8 cellular contexts compared by ENCODE assay signal in genomic region chr2:47569658-47570398, GRCh38. TPM values are rescaled to one million over a fixed set of nuclear protein-coding genes. Genes with fewer than 3 reads are reported as not detected.
DNase-seq lines count a peak whose midpoint lies in the region; ATAC-seq, FAIRE-seq and TF ChIP-seq lines count a peak whose summit lies in the region.

No MANE protein-coding gene starts in this region.

- no peaks in the 10 kb centered on the region for H3K36me3 ChIP-seq in OCI-LY7 (ENCODE audit: insufficient read depth, low read length)
- H3K36me3 ChIP-seq in esophagus squamous epithelium = no peaks in the 10 kb centered on the region

- DNase-seq in activated naive CD4-positive, alpha-beta T cell treated with anti-CD3 and anti-CD28 coated beads, Interleukin-2, amount 10 ng/mL, durations not matched to agents 7 days and 5 days = no peak
- no peak for DNase-seq in activated naive CD4-positive, alpha-beta T cell treated with anti-CD3 and anti-CD28 coated beads, Interleukin-2, amount 50 U/mL, for 16 hours
- DNase-seq in OCI-LY7 (ENCODE audit: low spot score) (no peak), esophagus squamous epithelium (lab: John Stamatoyannopoulos, UW) (no peak), retinal pigment epithelial cell (ENCODE audit: low read depth) (no peak), HK-2 (ENCODE audit: unreplicated experiment) (no peak), HTR-8/SVneo (ENCODE audit: insufficient read length, low spot score) (no peak)

- no peaks in the 10 kb centered on the region for H3K9me2 ChIP-seq in OCI-LY7 (ENCODE audit: insufficient read depth, low read length)

- H3K4me1 Mint-ChIP-seq in activated naive CD4-positive, alpha-beta T cell treated with anti-CD3 and anti-CD28 coated beads, Interleukin-2, amount 10 ng/mL, durations not matched to agents 7 days and 5 days = peaks cover 9% of the 10 kb centered on the region

- no peak for ATAC-seq in GM18858 (IDR thresholded peaks at IDR 0.05; ENCODE audit: unreplicated experiment)

- H3K4me3 Mint-ChIP-seq in activated naive CD4-positive, alpha-beta T cell treated with anti-CD3 and anti-CD28 coated beads, Interleukin-2, amount 10 ng/mL, durations not matched to agents 7 days and 5 days = peak overlapping the region; percentile 16

- H3K27me3 ChIP-seq in esophagus squamous epithelium = peaks cover 18 to 87% (median 24%) of the 10 kb centered on the region in 4 donors

- POLR2A ChIA-PET in OCI-LY7 (lab: Charles Lee) = no interaction called here

- no peak for FAIRE-seq in HTR-8/SVneo (lab: Jason Lieb, UNC)

- intact Hi-C loops in OCI-LY7 (cut with micrococcal nuclease; ENCODE audit: unreplicated experiment) (no loop called here), esophagus squamous epithelium (cut with DNase I) (no loop called here)

- TF ChIP-seq CTCF in OCI-LY7 (conservative IDR thresholded peaks at IDR 0.05; ENCODE audit: low read length) (no peak), esophagus squamous epithelium (IDR thresholded peaks at IDR 0.05) (no peak), retinal pigment epithelial cell (conservative IDR thresholded peaks at IDR 0.05; ENCODE audit: low read depth, low read length) (no peak)

- no peak for TF ChIP-seq POLR2A in esophagus squamous epithelium (IDR thresholded peaks at IDR 0.05)

- H3K27ac ChIP-seq in OCI-LY7 (ENCODE audit: low read depth, low read length, poor library complexity, severe bottlenecking) (no peak overlapping the region), esophagus squamous epithelium (no peak overlapping the region)

- no peaks in the 10 kb centered on the region for H3K9me3 Mint-ChIP-seq in activated naive CD4-positive, alpha-beta T cell treated with anti-CD3 and anti-CD28 coated beads, Interleukin-2, amount 10 ng/mL, durations not matched to agents 7 days and 5 days

- H3K36me3 Mint-ChIP-seq in activated naive CD4-positive, alpha-beta T cell treated with anti-CD3 and anti-CD28 coated beads, Interleukin-2, amount 10 ng/mL, durations not matched to agents 7 days and 5 days = no peaks in the 10 kb centered on the region

- no peaks in the 10 kb centered on the region for H4K20me1 ChIP-seq in OCI-LY7 (ENCODE audit: insufficient read depth, low read length)

- H3K27me3 Mint-ChIP-seq in activated naive CD4-positive, alpha-beta T cell treated with anti-CD3 and anti-CD28 coated beads, Interleukin-2, amount 10 ng/mL, durations not matched to agents 7 days and 5 days = peaks cover 64% of the 10 kb centered on the region

- H3K4me3 ChIP-seq in OCI-LY7 (ENCODE audit: low read depth, low read length, poor library complexity, severe bottlenecking) = no peak overlapping the region
- peak overlapping the region in 3 of 4 donors; percentile 2 to 59 (median 37) for H3K4me3 ChIP-seq in esophagus squamous epithelium
- peak overlapping the region; percentile 8 for H3K4me3 ChIP-seq in retinal pigment epithelial cell (ENCODE audit: low read length)

- H3K4me2 ChIP-seq in OCI-LY7 (ENCODE audit: low read length) = peak overlapping the region; percentile 42; the same call in 1 of the 2 replicates

- CTCF ChIA-PET in activated naive CD4-positive, alpha-beta T cell treated with anti-CD3 and anti-CD28 coated beads, Interleukin-2, amount 10 ng/mL, durations not matched to agents 7 days and 5 days (lab: Charles Lee) = no interaction called here
- CTCF ChIA-PET in OCI-LY7 (lab: Charles Lee; ENCODE audit: unreplicated experiment) = no interaction called here

- H3K4me1 ChIP-seq in OCI-LY7 (ENCODE audit: insufficient read depth, low read length, poor library complexity, severe bottlenecking) = no peaks in the 10 kb centered on the region
- peaks cover 12 to 32% (median 19%) of the 10 kb centered on the region in 3 donors for H3K4me1 ChIP-seq in esophagus squamous epithelium

- H3K9me3 ChIP-seq in OCI-LY7 (ENCODE audit: low read length) = no peaks in the 10 kb centered on the region
- no peaks in the 10 kb centered on the region for H3K9me3 ChIP-seq in esophagus squamous epithelium

- H3K79me2 ChIP-seq in OCI-LY7 (ENCODE audit: insufficient read depth, low read depth, low read length) = no peaks in the 10 kb centered on the region

- H3K27ac Mint-ChIP-seq in activated naive CD4-positive, alpha-beta T cell treated with anti-CD3 and anti-CD28 coated beads, Interleukin-2, amount 10 ng/mL, durations not matched to agents 7 days and 5 days = no peak overlapping the region

- 5% methylated on average over 23 to 28 of the region's 93 CpGs for WGBS in esophagus squamous epithelium, 2 donors

- BruUV-seq in OCI-LY7 (replicated peaks; lab: Mats Ljungman, UMichigan) = no TSS peak

- no peak overlapping the region for H2AFZ ChIP-seq in OCI-LY7 (ENCODE audit: low read length)

RNA-seq across cellular contexts. Expression of gene KCNK12, which starts 1.0 kb away (rescaled TPM):
- total RNA-seq in OCI-LY7 (2014; rRNA removed; shearing (Covaris generic)) = 2.1 and 3.8 TPM in 2 replicates
- 3.6 and 4.1 TPM in 2 replicates for total RNA-seq in OCI-LY7 (2022)
- total RNA-seq in esophagus squamous epithelium = under 1 TPM in 2 of 4 donors, not detected in 2; 0.04 to 0.34 TPM
